ENCODE assay signal across 19 cellular contexts in genomic region chr16:78882150-78882549, GRCh38.
DNase-seq lines count a peak whose midpoint lies in the region; ATAC-seq, FAIRE-seq and TF ChIP-seq lines count a peak whose summit lies in the region.
"Had no signal": no experiment of that assay in that cellular context is flagged by ENCODE, and none has a peak within 500 bp of the region (broad histone marks: within the 10 kb centered on the region; RNA-seq: fewer than 3 reads in every experiment).

No MANE protein-coding gene starts in this region.

- peaks cover 0 to 9% (median 3%) of the 10 kb centered on the region in 4 experiments; a peak in 3 of 7 replicates for H3K4me1 ChIP-seq in H1 (replicated peaks in 1 of 4; ENCODE audit: control insufficient read depth in 3 of 4, insufficient read depth in 4 of 4, low read length in 3 of 4)

- H3K23ac ChIP-seq in H1 (ENCODE audit: insufficient read length), result no peak overlapping the region

- WGBS in H1 (ENCODE audit: extremely low coverage in 1 of 2, insufficient coverage in 1 of 2, insufficient read length in 1 of 2, insufficient replicate concordance in 2 of 2, low coverage in 1 of 2, low lambda C conversion rate in 2 of 2, missing lambda C conversion rate in 1 of 2), 2 experiments, result 58% methylated on average over 2 of the region's 3 CpGs; no CpG with 5 or more reads in 1 of the 2 experiments

- no peaks in the 10 kb centered on the region for H3K36me3 Mint-ChIP-seq in WTC11
- no peaks in the 10 kb centered on the region for H3K36me3 Mint-ChIP-seq in activated T-helper 17 cell treated with anti-CD3 and anti-CD28 coated beads, Interleukin-2, amount 50 U/mL, for 72 hours (ENCODE audit: low read depth)
- H3K36me3 Mint-ChIP-seq: CD4-positive, alpha-beta memory T cell had no signal

- H2BK20ac ChIP-seq in H1 (ENCODE audit: low read length), result no peak overlapping the region

- no peak overlapping the region for H3K18ac ChIP-seq in H1 (ENCODE audit: extremely low read depth, low read length)

- H4K5ac ChIP-seq in H1 (ENCODE audit: insufficient read length, low read depth, low read length), result no peak overlapping the region

- H3K9me3 Mint-ChIP-seq in WTC11, result no peaks in the 10 kb centered on the region
- no peaks in the 10 kb centered on the region for H3K9me3 Mint-ChIP-seq in activated T-helper 17 cell treated with anti-CD3 and anti-CD28 coated beads, Interleukin-2, amount 50 U/mL, for 72 hours
- H3K9me3 Mint-ChIP-seq: H9 had no signal

- H3K9me3 ChIP-seq in H1 (ENCODE audit: insufficient read depth in 2 of 2, low read depth in 1 of 2, low read length in 1 of 2), result no peaks in the 10 kb centered on the region

- H3K27me3 ChIP-seq in H1 (replicated peaks in 1 of 4; ENCODE audit: control insufficient read depth in 3 of 4, extremely low read depth in 1 of 4, insufficient read depth in 3 of 4, low read length in 3 of 4), result no peaks in the 10 kb centered on the region

- TF ChIP-seq EP300 in H1 (IDR thresholded peaks at IDR 0.05; ENCODE audit: borderline replicate concordance in 1 of 2, low read depth in 2 of 2, low read length in 2 of 2), result no peak

- H3K4me2 ChIP-seq in H1 (ENCODE audit: insufficient read depth in 1 of 2, low read depth in 2 of 2, low read length in 2 of 2), result no peak overlapping the region

- H2AFZ ChIP-seq in H1 (ENCODE audit: low read length), result no peak overlapping the region
- H2AFZ ChIP-seq: GM23248 had no signal

- CTCF ChIA-PET in WTC11 (lab: Charles Lee) (no interaction called here), H1 (lab: Charles Lee; ENCODE audit: partially characterized antibody) (no interaction called here)

- no peak for DNase-seq in WTC11 (ENCODE audit: low spot score)
- no peak for DNase-seq in H1 (ENCODE audit: low read depth in 1 of 2, low spot score in 2 of 2)
- DNase-seq in T-helper 2 cell, result no peak
- no peak for DNase-seq in KBM-7
- DNase-seq: C1 segment of cervical spinal cord; Calu3; CD4-positive, alpha-beta memory T cell; COR-L47; DMS53; DMS79 treated with DMSO at 0.1 percent for 48 hours; GF-D8; GM23248; H9; HFFc6 had no signal

- no peaks in the 10 kb centered on the region; a peak in 1 of 4 replicates for H3K79me2 ChIP-seq in H1 (ENCODE audit: control insufficient read depth in 1 of 2, insufficient read depth in 2 of 2, low read length in 2 of 2)

- in situ Hi-C loops in KBM-7 (cut with MboI; ENCODE audit: low pct_unique_long_range_greater_than_20kb, low sequenced_read_pairs), result no loop called here

- H3K14ac ChIP-seq in H1 (ENCODE audit: insufficient read length), result no peak overlapping the region

- no peaks in the 10 kb centered on the region for H3K27me3 Mint-ChIP-seq in WTC11 (ENCODE audit: low read depth)
- H3K27me3 Mint-ChIP-seq in activated T-helper 17 cell treated with anti-CD3 and anti-CD28 coated beads, Interleukin-2, amount 50 U/mL, for 72 hours, result no peaks in the 10 kb centered on the region
- H3K27me3 Mint-ChIP-seq: CD4-positive, alpha-beta memory T cell had no signal

- H3K4me1 Mint-ChIP-seq in WTC11, result peaks cover 15% of the 10 kb centered on the region
- H3K4me1 Mint-ChIP-seq in activated T-helper 17 cell treated with anti-CD3 and anti-CD28 coated beads, Interleukin-2, amount 50 U/mL, for 72 hours, result peaks cover 4% of the 10 kb centered on the region

- H2BK15ac ChIP-seq in H1 (ENCODE audit: low read length), result no peak overlapping the region

- no peak overlapping the region for H3K56ac ChIP-seq in H1 (replicated peaks; ENCODE audit: insufficient read length, low read depth, low read length)

- H2BK120ac ChIP-seq in H1 (replicated peaks; ENCODE audit: low read depth, low read length), result no peak overlapping the region

- no peaks in the 10 kb centered on the region for H3K79me1 ChIP-seq in H1 (ENCODE audit: low read depth, low read length)

- no peaks in the 10 kb centered on the region; the same call in 1 of the 2 replicates for H3K23me2 ChIP-seq in H1 (ENCODE audit: low read depth, low read length)

- no peak overlapping the region for H4K91ac ChIP-seq in H1 (replicated peaks; ENCODE audit: insufficient read length, low read length)

- H3K27ac Mint-ChIP-seq in WTC11, result no peak overlapping the region
- H3K27ac Mint-ChIP-seq in activated T-helper 17 cell treated with anti-CD3 and anti-CD28 coated beads, Interleukin-2, amount 50 U/mL, for 72 hours, result peak overlapping the region; percentile 60
- H3K27ac Mint-ChIP-seq: HFFc6 had no signal

- no peak for ATAC-seq in WTC11
- ATAC-seq in activated T-helper 17 cell treated with anti-CD3 and anti-CD28 coated beads, Interleukin-2, amount 50 U/mL, for 72 hours (replicated peaks), result no peak
- ATAC-seq in GM21619 (IDR thresholded peaks at IDR 0.05; ENCODE audit: unreplicated experiment), result no peak
- ATAC-seq: HCT116 had no signal

- no peak overlapping the region for H3K27ac ChIP-seq in H1 (ENCODE audit: low read depth, low read length)
- H3K27ac ChIP-seq: GM23248 had no signal

- no peak for TF ChIP-seq RAD21 in H1 (IDR thresholded peaks at IDR 0.05 in 1 of 2, conservative IDR thresholded peaks at IDR 0.05 in 1 of 2; ENCODE audit: low read depth in 2 of 2, low read length in 2 of 2)

- no peak overlapping the region; the same call in 1 of the 2 replicates for H2AK5ac ChIP-seq in H1 (ENCODE audit: low read depth, low read length)

- H3K36me3 ChIP-seq in H1 (ENCODE audit: control insufficient read depth in 2 of 4, insufficient read depth in 4 of 4, low read length in 3 of 4), result no peaks in the 10 kb centered on the region

- no peak overlapping the region for H3K9ac ChIP-seq in H1 (replicated peaks in 1 of 4; ENCODE audit: extremely low read depth in 1 of 4, low read depth in 3 of 4, low read length in 3 of 4)
- H3K9ac ChIP-seq: GM23248 had no signal

- H3K4me3 ChIP-seq in H1 (ENCODE audit: extremely low read depth in 1 of 4, insufficient read depth in 2 of 4, low read depth in 3 of 4, low read length in 4 of 4), result no peak overlapping the region
- H3K4me3 ChIP-seq: GM23248 had no signal

- POLR2A ChIA-PET in WTC11 (lab: Charles Lee), result no interaction called here
- POLR2A ChIA-PET in H1 (lab: Charles Lee; ENCODE audit: partially characterized antibody), result interaction anchor here (0.7 kb wide), 1 partner anchor 127 kb away, joined by 3 read pairs; no protein-coding TSS in a partner anchor

- no peak overlapping the region for H2BK12ac ChIP-seq in H1 (ENCODE audit: low read depth, low read length)

- H4K8ac ChIP-seq in H1 (ENCODE audit: extremely low read depth, insufficient read depth, low read length), result no peak overlapping the region; the same call in 1 of the 2 replicates

- FAIRE-seq in H1 (lab: Jason Lieb, UNC), result no peak
- FAIRE-seq: GM12891, GM18507 had no signal

- no peaks in the 10 kb centered on the region for H4K20me1 ChIP-seq in H1 (replicated peaks in 1 of 2; ENCODE audit: control insufficient read depth in 1 of 2, insufficient read depth in 2 of 2, low read length in 2 of 2)

- no peak overlapping the region for H2BK5ac ChIP-seq in H1 (ENCODE audit: low read depth, low read length)

- TF ChIP-seq CTCF in WTC11 (IDR thresholded peaks at IDR 0.05), result no peak
- TF ChIP-seq CTCF in H1 (IDR thresholded peaks at IDR 0.05; ENCODE audit: control extremely low read depth in 1 of 3, insufficient read depth in 1 of 3, low read depth in 1 of 3, low read length in 3 of 3), result no peak

- no peak for TF ChIP-seq POLR2A in H1 (IDR thresholded peaks at IDR 0.05; ENCODE audit: control extremely low read depth in 1 of 2, low read depth in 2 of 2, low read length in 2 of 2)

- no peak overlapping the region for H3K4me3 Mint-ChIP-seq in WTC11
- peak overlapping the region; percentile 68 for H3K4me3 Mint-ChIP-seq in activated T-helper 17 cell treated with anti-CD3 and anti-CD28 coated beads, Interleukin-2, amount 50 U/mL, for 72 hours
- H3K4me3 Mint-ChIP-seq: CD4-positive, alpha-beta memory T cell; H9; HFFc6 had no signal

- H3K4ac ChIP-seq in H1 (replicated peaks; ENCODE audit: insufficient read length, low read depth, low read length), result no peak overlapping the region

TF ChIP-seq in WTC11, 78 proteins besides CTCF, POLR2A, EP300 and RAD21 (continues in another document):
- TF ChIP-seq MAX (CRISPR knock-in tag; IDR thresholded peaks at IDR 0.05) (no peak), E2F1 (CRISPR knock-in tag; IDR thresholded peaks at IDR 0.05) (no peak), CREM (CRISPR knock-in tag; IDR thresholded peaks at IDR 0.05) (no peak), JAZF1 (CRISPR knock-in tag; IDR thresholded peaks at IDR 0.05) (no peak), ZNF416 (CRISPR knock-in tag; IDR thresholded peaks at IDR 0.05) (no peak)

TF ChIP-seq in H1, 55 proteins besides CTCF, POLR2A, EP300 and RAD21:
- TF ChIP-seq KDM1A (IDR thresholded peaks at IDR 0.05; ENCODE audit: borderline replicate concordance, low read length) (peak; percentile 95), HDAC2 (IDR thresholded peaks at IDR 0.05; ENCODE audit: borderline replicate concordance in 1 of 2, low read depth in 2 of 2, low read length in 2 of 2) (peak in 1 of 2 experiments; percentile 84; a peak in 1 of 4 replicates), SP2 (IDR thresholded peaks at IDR 0.05; ENCODE audit: low read length) (no peak)
